Comparison of ENCODE assay signal across 32 cellular contexts in the genomic region with DNA sequence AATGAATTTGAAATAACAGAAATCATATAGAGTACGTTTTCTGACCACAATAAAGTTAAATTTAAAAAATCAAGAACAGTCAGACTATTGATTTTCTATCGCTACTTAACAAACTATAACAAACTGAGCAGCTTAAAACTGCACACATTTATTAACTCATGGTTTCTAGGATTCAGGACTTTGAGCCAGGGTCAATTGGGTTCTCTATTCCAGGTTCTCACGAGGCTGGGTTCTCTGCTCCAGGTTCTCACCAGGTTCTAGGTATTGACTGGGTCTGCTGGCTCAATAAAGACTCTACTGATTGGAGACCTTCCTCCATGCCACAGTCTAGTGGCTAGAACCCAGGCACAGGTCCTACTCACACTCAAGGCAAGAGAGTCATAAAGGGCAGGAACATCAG. TPM values are rescaled to one million over a fixed set of nuclear protein-coding genes. Genes with fewer than 3 reads are reported as not detected.
"Had no signal": no experiment of that assay in that cellular context is flagged by ENCODE, and none has a peak within 500 bp of the region (broad histone marks: within the 10 kb centered on the region; RNA-seq: fewer than 3 reads in every experiment).

No MANE protein-coding gene starts in this region.

- H3K9me3 Mint-ChIP-seq: naive thymus-derived CD8-positive, alpha-beta T cell; stimulated activated memory B cell treated with anti-CD40 and anti-IgM and Interleukin-4, amounts not matched to agents 10 μg/mL and 1 μg/mL and 100 μg/mL, for 72 hours; stimulated activated naive CD8-positive, alpha-beta T cell treated with anti-CD3 and anti-CD28 coated beads, Interleukin-15, amount 100 ng/mL, for 72 hours; type B pancreatic cell had no signal

- DNase-seq: naive thymus-derived CD8-positive, alpha-beta T cell; nephron progenitor cell; occipital lobe; ovary; posterior cingulate gyrus; psoas muscle; right cardiac atrium; spleen; stimulated activated CD4-positive, alpha-beta T cell treated with anti-CD3 and anti-CD28 coated beads, Interleukin-12 subunit alpha, Interleukin-12 subunit beta, amount 100 ng/mL, for 4 hours; stimulated activated CD4-positive, alpha-beta T cell treated with anti-CD3 and anti-CD28 coated beads, Interleukin-1b, Interleukin-23, amount 100 ng/mL, for 48 hours; stimulated activated CD4-positive, alpha-beta T cell treated with anti-CD3 and anti-CD28 coated beads, Interleukin-4, amount 100 ng/mL, for 1 hour; stimulated activated CD4-positive, alpha-beta T cell treated with anti-CD3 and anti-CD28 coated beads, Interleukin-4, amount 100 ng/mL, for 4 hours; stimulated activated CD8-positive, alpha-beta memory T cell treated with anti-CD3 and anti-CD28 coated beads, Interleukin-4, amount 100 ng/mL, for 48 hours; stimulated activated naive CD4-positive, alpha-beta T cell; stimulated activated naive CD8-positive, alpha-beta T cell treated with anti-CD3 and anti-CD28 coated beads, Interleukin-15, amount 100 ng/mL, for 72 hours; stimulated activated naive CD8-positive, alpha-beta T cell treated with anti-CD3 and anti-CD28 coated beads, Interleukin-15, Interleukin-2, amounts not matched to agents 100 U/mL and 50 U/mL, for 24 hours; substantia nigra; testis; tibial artery; transverse colon; upper lobe of right lung; uterus had no signal

- H3K27ac Mint-ChIP-seq: naive thymus-derived CD8-positive, alpha-beta T cell; natural killer cell treated with Interleukin-12 subunit alpha and Interleukin-12 subunit beta and Interleukin-15 and Interleukin-18, amount 100 ng/mL, for 72 hours; nephron progenitor cell; progenitor cell of endocrine pancreas; stimulated activated memory B cell treated with anti-CD40 and anti-IgM and Interleukin-4, amounts not matched to agents 10 μg/mL and 1 μg/mL and 100 μg/mL, for 72 hours; stimulated activated naive CD8-positive, alpha-beta T cell treated with anti-CD3 and anti-CD28 coated beads, Interleukin-15, amount 100 ng/mL, for 72 hours; type B pancreatic cell had no signal

- H3K9me3 ChIP-seq: ovary, psoas muscle, spleen, suprapubic skin, testis, tibial artery, transverse colon, upper lobe of right lung had no signal

- H3K4me2 ChIP-seq: smooth muscle cell had no signal

- H3K36me3 ChIP-seq: ovary, spleen, suprapubic skin, tibial artery, transverse colon, upper lobe of right lung, uterus had no signal

- H3K27me3 ChIP-seq: ovary, spleen, suprapubic skin, testis, tibial artery, transverse colon, upper lobe of right lung, uterus had no signal

- H3K27ac ChIP-seq: ovary, parathyroid adenoma, psoas muscle, skin epidermis, spleen, suprapubic skin, testis, tibial artery, transverse colon, upper lobe of right lung, uterus had no signal

- H3K4me1 Mint-ChIP-seq: naive thymus-derived CD8-positive, alpha-beta T cell; nephron progenitor cell; stimulated activated memory B cell treated with anti-CD40 and anti-IgM and Interleukin-4, amounts not matched to agents 10 μg/mL and 1 μg/mL and 100 μg/mL, for 72 hours; stimulated activated naive CD8-positive, alpha-beta T cell treated with anti-CD3 and anti-CD28 coated beads, Interleukin-15, amount 100 ng/mL, for 72 hours had no signal

- H3K4me3 ChIP-seq: ovary, psoas muscle, skin epidermis, smooth muscle cell, spleen, suprapubic skin, testis, tibial artery, transverse colon, upper lobe of right lung, uterus had no signal

- H3K4me1 ChIP-seq: parathyroid adenoma, psoas muscle, spleen, suprapubic skin, testis, tibial artery, transverse colon, upper lobe of right lung, uterus had no signal

- H3K36me3 Mint-ChIP-seq: naive thymus-derived CD8-positive, alpha-beta T cell; natural killer cell treated with Interleukin-12 subunit alpha and Interleukin-12 subunit beta and Interleukin-15 and Interleukin-18, amount 100 ng/mL, for 72 hours; stimulated activated memory B cell treated with anti-CD40 and anti-IgM and Interleukin-4, amounts not matched to agents 10 μg/mL and 1 μg/mL and 100 μg/mL, for 72 hours; type B pancreatic cell had no signal

- H3K27me3 Mint-ChIP-seq: natural killer cell treated with Interleukin-12 subunit alpha and Interleukin-12 subunit beta and Interleukin-15 and Interleukin-18, amount 100 ng/mL, for 72 hours; stimulated activated memory B cell treated with anti-CD40 and anti-IgM and Interleukin-4, amounts not matched to agents 10 μg/mL and 1 μg/mL and 100 μg/mL, for 72 hours; stimulated activated naive CD8-positive, alpha-beta T cell treated with anti-CD3 and anti-CD28 coated beads, Interleukin-15, amount 100 ng/mL, for 72 hours had no signal

- H3K4me3 Mint-ChIP-seq: naive thymus-derived CD8-positive, alpha-beta T cell; natural killer cell treated with Interleukin-12 subunit alpha and Interleukin-12 subunit beta and Interleukin-15 and Interleukin-18, amount 100 ng/mL, for 72 hours; nephron progenitor cell; neural crest cell; stimulated activated memory B cell treated with anti-CD40 and anti-IgM and Interleukin-4, amounts not matched to agents 10 μg/mL and 1 μg/mL and 100 μg/mL, for 72 hours; stimulated activated naive CD8-positive, alpha-beta T cell treated with anti-CD3 and anti-CD28 coated beads, Interleukin-15, amount 100 ng/mL, for 72 hours; type B pancreatic cell had no signal

- ATAC-seq: naive thymus-derived CD8-positive, alpha-beta T cell; natural killer cell treated with Interleukin-12 subunit alpha and Interleukin-12 subunit beta and Interleukin-15 and Interleukin-18, amount 100 ng/mL, for 72 hours; psoas muscle; right cardiac atrium; sciatic nerve; stimulated activated memory B cell treated with anti-CD40 and anti-IgM and Interleukin-4, amounts not matched to agents 10 μg/mL and 1 μg/mL and 100 μg/mL, for 72 hours; stimulated activated naive CD8-positive, alpha-beta T cell treated with anti-CD3 and anti-CD28 coated beads, Interleukin-15, amount 100 ng/mL, for 72 hours; stimulated activated naive CD8-positive, alpha-beta T cell treated with anti-CD3 and anti-CD28 coated beads, Interleukin-15, Interleukin-2, amounts not matched to agents 100 U/mL and 50 U/mL, for 24 hours; upper lobe of right lung had no signal

RNA-seq across cellular contexts. Expression of gene ABCC9, which starts 22.8 kb away (rescaled TPM):
- total RNA-seq: naive thymus-derived CD8-positive, alpha-beta T cell; natural killer cell treated with Interleukin-12 subunit alpha and Interleukin-12 subunit beta and Interleukin-15 and Interleukin-18, amount 100 ng/mL, for 72 hours had no signal
- polyA plus RNA-seq: naive thymus-derived CD8-positive, alpha-beta T cell; smooth muscle cell had no signal
